29 cellular contexts compared by ENCODE assay signal in genomic region chr11:62420882-62421281, GRCh38. TPM values are rescaled to one million over a fixed set of nuclear protein-coding genes. Genes with fewer than 3 reads are reported as not detected.
"Had no signal": no experiment of that assay in that cellular context is flagged by ENCODE, and none has a peak within 500 bp of the region (broad histone marks: within the 10 kb centered on the region; RNA-seq: fewer than 3 reads in every experiment).

No MANE protein-coding gene starts in this region.

- H3K4me3 ChIP-seq: cardiac muscle cell, Peyer's patch, SJCRH30 had no signal

- H3K4me3 Mint-ChIP-seq: activated CD4-positive, alpha-beta memory T cell treated with anti-CD3 and anti-CD28 coated beads, Interleukin-2, amount 10 ng/mL, durations not matched to agents 7 days and 5 days; activated naive CD4-positive, alpha-beta T cell treated with anti-CD3 and anti-CD28 coated beads, Interleukin-2, amount 10 ng/mL, durations not matched to agents 7 days and 5 days; activated naive CD8-positive, alpha-beta T cell treated with anti-CD3 and anti-CD28 coated beads for 36 hours had no signal

- H3K36me3 Mint-ChIP-seq: activated naive CD4-positive, alpha-beta T cell treated with anti-CD3 and anti-CD28 coated beads, Interleukin-2, amount 10 ng/mL, durations not matched to agents 7 days and 5 days; activated naive CD8-positive, alpha-beta T cell treated with anti-CD3 and anti-CD28 coated beads for 36 hours had no signal

- H3K9me2 ChIP-seq: SK-N-SH had no signal

- H3K9me3 ChIP-seq: Peyer's patch, SJCRH30, SK-N-SH had no signal

- H3K27me3 ChIP-seq: brain microvascular endothelial cell, cardiac muscle cell, Peyer's patch, SJCRH30 had no signal

- H3K27ac Mint-ChIP-seq: activated CD4-positive, alpha-beta memory T cell treated with anti-CD3 and anti-CD28 coated beads, Interleukin-2, amount 10 ng/mL, durations not matched to agents 7 days and 5 days; activated naive CD4-positive, alpha-beta T cell treated with anti-CD3 and anti-CD28 coated beads, Interleukin-2, amount 10 ng/mL, durations not matched to agents 7 days and 5 days; activated naive CD8-positive, alpha-beta T cell treated with anti-CD3 and anti-CD28 coated beads for 36 hours; activated T-helper 2 cell treated with anti-CD3 and anti-CD28 coated beads, Interferon-gamma antibody, Interleukin-2, Interleukin-4, amounts not matched to agents 10 μg/mL and 5 μg/mL and 100 μg/mL, durations not matched to agents 14 hours and 24 hours and 36 hours had no signal

- DNase-seq: activated CD4-positive, alpha-beta memory T cell treated with anti-CD3 and anti-CD28 coated beads, Interleukin-2, amount 10 ng/mL, durations not matched to agents 7 days and 5 days; activated CD4-positive, alpha-beta T cell treated with anti-CD3 and anti-CD28 coated beads for 1 hour; activated CD4-positive, alpha-beta T cell treated with anti-CD3 and anti-CD28 coated beads, Interleukin-2, amount 50 U/mL, for 1 hour; activated gamma-delta T cell treated with Interleukin-2 at 50 U/mL for 16 hours; activated naive CD4-positive, alpha-beta T cell treated with anti-CD3 and anti-CD28 coated beads, Interleukin-2, amount 10 ng/mL, durations not matched to agents 7 days and 5 days; activated naive CD8-positive, alpha-beta T cell treated with anti-CD3 and anti-CD28 coated beads for 36 hours; activated T-cell treated with anti-CD3 and anti-CD28 coated beads for 4 hours; activated T-cell treated with anti-CD3 and anti-CD28 coated beads, Interleukin-2, amount 50 U/mL, for 48 hours; brain microvascular endothelial cell; NCI-H1048; NCI-H1417; NCI-H1930; NCI-H2171 treated with DMSO at 0.1 percent for 48 hours; NCI-H226; NCI-H526; NCI-H774; Peyer's patch; Right ventricle myocardium superior; SJCRH30; SK-N-SH; T-helper 1 cell had no signal

- H3K4me2 ChIP-seq: SK-N-SH had no signal

- H3K36me3 ChIP-seq: brain microvascular endothelial cell, cardiac muscle cell, Peyer's patch, SJCRH30 had no signal

- H3K9me3 Mint-ChIP-seq: activated CD4-positive, alpha-beta memory T cell treated with anti-CD3 and anti-CD28 coated beads, Interleukin-2, amount 10 ng/mL, durations not matched to agents 7 days and 5 days; activated naive CD4-positive, alpha-beta T cell treated with anti-CD3 and anti-CD28 coated beads, Interleukin-2, amount 10 ng/mL, durations not matched to agents 7 days and 5 days; activated naive CD8-positive, alpha-beta T cell treated with anti-CD3 and anti-CD28 coated beads for 36 hours; activated T-helper 2 cell treated with anti-CD3 and anti-CD28 coated beads, Interferon-gamma antibody, Interleukin-2, Interleukin-4, amounts not matched to agents 10 μg/mL and 5 μg/mL and 100 μg/mL, durations not matched to agents 14 hours and 24 hours and 36 hours had no signal

- H3K27me3 Mint-ChIP-seq: activated naive CD8-positive, alpha-beta T cell treated with anti-CD3 and anti-CD28 coated beads for 36 hours had no signal

- H3K27ac ChIP-seq: brain microvascular endothelial cell, cardiac muscle cell, RWPE1, SJCRH30 had no signal

RNA-seq across cellular contexts. Expression of gene SCGB1A1, which starts 2.0 kb away (rescaled TPM):
- total RNA-seq: activated CD4-positive, alpha-beta memory T cell treated with anti-CD3 and anti-CD28 coated beads, Interleukin-2, amount 10 ng/mL, durations not matched to agents 7 days and 5 days; activated CD8-positive, alpha-beta memory T cell treated with anti-CD3 and anti-CD28 coated beads for 36 hours; activated naive CD8-positive, alpha-beta T cell treated with anti-CD3 and anti-CD28 coated beads for 36 hours; activated T-helper 2 cell treated with anti-CD3 and anti-CD28 coated beads, Interferon-gamma antibody, Interleukin-2, Interleukin-4, amounts not matched to agents 10 μg/mL and 5 μg/mL and 100 μg/mL, durations not matched to agents 14 hours and 24 hours and 36 hours; cardiac muscle cell; LHCN-M2; M059J; NCI-H460; OCI-LY7; Peyer's patch; Right ventricle myocardium superior; SJCRH30 had no signal
- polyA plus RNA-seq: cardiac muscle cell, SK-N-SH had no signal
